Comparison of ENCODE assay signal across 1 cellular context in the genomic region with DNA sequence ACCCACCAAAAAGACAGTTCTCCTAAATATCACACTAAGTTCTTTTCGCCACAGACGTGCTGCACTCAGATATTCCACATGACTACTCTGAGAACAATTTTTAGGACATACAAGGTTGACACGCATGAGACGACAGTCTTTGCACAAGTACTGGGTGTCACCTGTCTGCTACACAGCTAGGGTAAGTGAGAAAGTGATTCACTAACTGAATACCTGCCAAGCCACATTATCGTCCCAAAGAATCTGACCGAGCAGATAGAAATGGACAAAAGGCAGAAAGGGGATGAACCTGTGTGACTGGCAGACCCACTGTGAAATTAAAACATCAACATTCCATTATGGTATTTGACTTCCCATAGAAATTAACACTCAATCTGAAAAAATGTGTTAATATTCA.
TF ChIP-seq lines count a peak whose summit lies in the region.

No MANE protein-coding gene starts in this region.

TF ChIP-seq in HepG2, 621 proteins besides CTCF, POLR2A, EP300 and RAD21:
- TF ChIP-seq, protein P1, sequence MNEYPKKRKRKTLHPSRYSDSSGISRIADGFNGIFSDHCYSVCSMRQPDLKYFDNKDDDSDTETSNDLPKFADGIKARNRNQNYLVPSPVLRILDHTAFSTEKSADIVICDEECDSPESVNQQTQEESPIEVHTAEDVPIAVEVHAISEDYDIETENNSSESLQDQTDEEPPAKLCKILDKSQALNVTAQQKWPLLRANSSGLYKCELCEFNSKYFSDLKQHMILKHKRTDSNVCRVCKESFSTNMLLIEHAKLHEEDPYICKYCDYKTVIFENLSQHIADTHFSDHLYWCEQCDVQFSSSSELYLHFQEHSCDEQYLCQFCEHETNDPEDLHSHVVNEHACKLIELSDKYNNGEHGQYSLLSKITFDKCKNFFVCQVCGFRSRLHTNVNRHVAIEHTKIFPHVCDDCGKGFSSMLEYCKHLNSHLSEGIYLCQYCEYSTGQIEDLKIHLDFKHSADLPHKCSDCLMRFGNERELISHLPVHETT (CRISPR knock-in tag; conservative IDR thresholded peaks at IDR 0.05), result no peak
- no peak for TF ChIP-seq ZNF737 (CRISPR knock-in tag; IDR thresholded peaks at IDR 0.05; ENCODE audit: borderline replicate concordance)
- no peak for TF ChIP-seq ZNF816 (CRISPR knock-in tag; IDR thresholded peaks at IDR 0.05; ENCODE audit: borderline replicate concordance)
- no peak for TF ChIP-seq EED (CRISPR knock-in tag; IDR thresholded peaks at IDR 0.05)
- no peak for TF ChIP-seq ZNF589 (CRISPR knock-in tag; conservative IDR thresholded peaks at IDR 0.05)
- TF ChIP-seq ZNF660 (CRISPR knock-in tag; IDR thresholded peaks at IDR 0.05; ENCODE audit: borderline replicate concordance, low read depth), result no peak
- no peak for TF ChIP-seq FOXC1 (CRISPR knock-in tag; IDR thresholded peaks at IDR 0.05; ENCODE audit: borderline replicate concordance)
- TF ChIP-seq NR2F1 (CRISPR knock-in tag; IDR thresholded peaks at IDR 0.05), result no peak
- no peak for TF ChIP-seq IRF2 (CRISPR knock-in tag; IDR thresholded peaks at IDR 0.05)
- TF ChIP-seq, protein P2, sequence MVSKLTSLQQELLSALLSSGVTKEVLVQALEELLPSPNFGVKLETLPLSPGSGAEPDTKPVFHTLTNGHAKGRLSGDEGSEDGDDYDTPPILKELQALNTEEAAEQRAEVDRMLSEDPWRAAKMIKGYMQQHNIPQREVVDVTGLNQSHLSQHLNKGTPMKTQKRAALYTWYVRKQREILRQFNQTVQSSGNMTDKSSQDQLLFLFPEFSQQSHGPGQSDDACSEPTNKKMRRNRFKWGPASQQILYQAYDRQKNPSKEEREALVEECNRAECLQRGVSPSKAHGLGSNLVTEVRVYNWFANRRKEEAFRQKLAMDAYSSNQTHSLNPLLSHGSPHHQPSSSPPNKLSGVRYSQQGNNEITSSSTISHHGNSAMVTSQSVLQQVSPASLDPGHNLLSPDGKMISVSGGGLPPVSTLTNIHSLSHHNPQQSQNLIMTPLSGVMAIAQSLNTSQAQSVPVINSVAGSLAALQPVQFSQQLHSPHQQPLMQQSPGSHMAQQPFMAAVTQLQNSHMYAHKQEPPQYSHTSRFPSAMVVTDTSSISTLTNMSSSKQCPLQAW (CRISPR knock-in tag; IDR thresholded peaks at IDR 0.05), result no peak
- TF ChIP-seq, protein P3, sequence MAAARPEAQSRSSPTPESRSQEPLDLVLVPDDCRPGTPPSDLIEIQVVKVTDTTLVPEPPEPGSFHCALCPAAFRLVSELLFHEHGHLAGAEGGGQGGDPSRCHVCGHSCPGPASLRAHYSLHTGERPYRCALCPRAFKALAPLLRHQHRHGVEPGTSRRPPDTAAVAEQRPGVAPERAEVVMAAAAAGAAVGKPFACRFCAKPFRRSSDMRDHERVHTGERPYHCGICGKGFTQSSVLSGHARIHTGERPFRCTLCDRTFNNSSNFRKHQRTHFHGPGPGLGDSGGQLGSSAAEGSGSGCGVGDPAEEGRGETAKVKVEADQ (CRISPR knock-in tag; IDR thresholded peaks at IDR 0.05; ENCODE audit: borderline replicate concordance), result no peak
- TF ChIP-seq, protein P4, sequence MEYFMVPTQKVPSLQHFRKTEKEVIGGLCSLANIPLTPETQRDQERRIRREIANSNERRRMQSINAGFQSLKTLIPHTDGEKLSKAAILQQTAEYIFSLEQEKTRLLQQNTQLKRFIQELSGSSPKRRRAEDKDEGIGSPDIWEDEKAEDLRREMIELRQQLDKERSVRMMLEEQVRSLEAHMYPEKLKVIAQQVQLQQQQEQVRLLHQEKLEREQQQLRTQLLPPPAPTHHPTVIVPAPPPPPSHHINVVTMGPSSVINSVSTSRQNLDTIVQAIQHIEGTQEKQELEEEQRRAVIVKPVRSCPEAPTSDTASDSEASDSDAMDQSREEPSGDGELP (IDR thresholded peaks at IDR 0.05; ENCODE audit: borderline replicate concordance, low read depth), result no peak
- no peak for TF ChIP-seq MXI1 (IDR thresholded peaks at IDR 0.05; ENCODE audit: borderline replicate concordance, low read depth, low read length)
- TF ChIP-seq SETDB1 (CRISPR knock-in tag; IDR thresholded peaks at IDR 0.05; ENCODE audit: borderline replicate concordance), result no peak
